16 cellular contexts compared by ENCODE assay signal in genomic region chr2:101619191-101619591, GRCh38.
DNase-seq lines count a peak whose midpoint lies in the region; ATAC-seq and TF ChIP-seq lines count a peak whose summit lies in the region.
"Had no signal": no experiment of that assay in that cellular context is flagged by ENCODE, and none has a peak within 500 bp of the region (broad histone marks: within the 10 kb centered on the region; RNA-seq: fewer than 3 reads in every experiment).

No MANE protein-coding gene starts in this region.

- H3K27me3 ChIP-seq in right cardiac atrium (ENCODE audit: control insufficient read depth, insufficient read depth) (no peaks in the 10 kb centered on the region), colonic mucosa (no peaks in the 10 kb centered on the region)
- H3K27me3 ChIP-seq: esophagus muscularis mucosa, tibial nerve had no signal

- no peak overlapping the region for H3K9ac ChIP-seq in colonic mucosa (ENCODE audit: low read depth in 2 of 2, low read length in 2 of 2)
- H3K9ac ChIP-seq: GM23248 had no signal

- no peaks in the 10 kb centered on the region for H3K36me3 ChIP-seq in colonic mucosa
- H3K36me3 ChIP-seq: esophagus muscularis mucosa, tibial nerve had no signal

- no peak for TF ChIP-seq CTCF in colonic mucosa (IDR thresholded peaks at IDR 0.05)

- WGBS in right cardiac atrium = 45% methylated on average over 10 of the region's 10 CpGs

- DNase-seq in right cardiac atrium = peak; percentile 31 to 64 (median 60)
- DNase-seq in Right ventricle myocardium inferior (ENCODE audit: missing footprints) = no peak
- DNase-seq in colonic mucosa = peak; percentile 32
- DNase-seq in medulla oblongata (ENCODE audit: extremely low spot score) = peak; percentile 40
- DNase-seq in NCI-H2196 (lab: John Stamatoyannopoulos, UW; ENCODE audit: unreplicated experiment) = no peak
- DNase-seq: GM23248; naive thymus-derived CD4-positive, alpha-beta T cell; NCI-H1048; NCI-H446 had no signal

- peak in 1 of 2 donors; percentile 25 for ATAC-seq in right cardiac atrium
- ATAC-seq in Right ventricle myocardium inferior = no peak
- ATAC-seq in GM18511 (IDR thresholded peaks at IDR 0.05; ENCODE audit: unreplicated experiment) = no peak
- ATAC-seq in HG03097 (IDR thresholded peaks at IDR 0.05; ENCODE audit: low FRiP score, unreplicated experiment) = no peak
- no peak for ATAC-seq in HG03108 (IDR thresholded peaks at IDR 0.05; ENCODE audit: unreplicated experiment)
- ATAC-seq: naive thymus-derived CD4-positive, alpha-beta T cell had no signal

- H3K4me1 ChIP-seq in right cardiac atrium (ENCODE audit: control insufficient read depth, insufficient read depth, low read length) (no peaks in the 10 kb centered on the region), colonic mucosa (no peaks in the 10 kb centered on the region)

- H3K9me3 ChIP-seq in right cardiac atrium (ENCODE audit: control insufficient read depth, low read length) = no peaks in the 10 kb centered on the region
- H3K9me3 ChIP-seq in colonic mucosa = no peaks in the 10 kb centered on the region
- H3K9me3 ChIP-seq: esophagus muscularis mucosa, tibial nerve had no signal

- H3K4me3 ChIP-seq in right cardiac atrium (ENCODE audit: low read length) = no peak overlapping the region
- H3K4me3 ChIP-seq in colonic mucosa = no peak overlapping the region
- H3K4me3 ChIP-seq: esophagus muscularis mucosa, GM23248, smooth muscle cell had no signal

- intact Hi-C loops in right cardiac atrium (cut with DNase I) (no loop called here), Right ventricle myocardium inferior (cut with DNase I) (no loop called here), colonic mucosa (cut with DNase I) (no loop called here)

- H3K27ac ChIP-seq in right cardiac atrium (ENCODE audit: low read length) (no peak overlapping the region), colonic mucosa (no peak overlapping the region)
- H3K27ac ChIP-seq: esophagus muscularis mucosa, GM23248, RWPE1, tibial nerve had no signal

Comparison
In these comparisons a context has a peak if more than half of its experiments do, and no peak if none do; other contexts are left out.
1. DNase-seq: peak in right cardiac atrium (3 of 3), colonic mucosa (single experiment) and medulla oblongata (single experiment); none in Right ventricle myocardium inferior (single experiment) and NCI-H2196 (single experiment).